9 cellular contexts compared by ENCODE assay signal in genomic region chr1:9892563-9893528, GRCh38. TPM values are rescaled to one million over a fixed set of nuclear protein-coding genes. Genes with fewer than 3 reads are reported as not detected.
DNase-seq lines count a peak whose midpoint lies in the region; ATAC-seq and TF ChIP-seq lines count a peak whose summit lies in the region.
"Had no signal": no experiment of that assay in that cellular context is flagged by ENCODE, and none has a peak within 500 bp of the region (broad histone marks: within the 10 kb centered on the region; RNA-seq: fewer than 3 reads in every experiment).

No MANE protein-coding gene starts in this region.

- H3K14ac ChIP-seq in H9 (ENCODE audit: insufficient read depth, low read length), result no peak overlapping the region

- H3K27ac Mint-ChIP-seq in H9, result peak overlapping the region; percentile 31 to 86 (median 35); a peak in 6 of 7 replicates

- no peak overlapping the region for H3K4me3 Mint-ChIP-seq in H9

- H3K36me3 ChIP-seq in RWPE2 (ENCODE audit: low read depth), result peaks cover 8% of the 10 kb centered on the region; the same call in 1 of the 2 replicates
- H3K36me3 ChIP-seq in psoas muscle (ENCODE audit: insufficient read depth in 1 of 2, low read depth in 1 of 2), result no peaks in the 10 kb centered on the region

- no peak overlapping the region for H2BK12ac ChIP-seq in H9 (ENCODE audit: insufficient read length, low read depth, low read length)

- H3K79me1 ChIP-seq in H9 (ENCODE audit: insufficient read depth, low read depth, low read length, poor library complexity, severe bottlenecking), result no peaks in the 10 kb centered on the region

- no peaks in the 10 kb centered on the region for H3K27me3 Mint-ChIP-seq in H9 (ENCODE audit: low read depth)

- H3K4me3 ChIP-seq in RWPE2 (ENCODE audit: severe bottlenecking) (no peak overlapping the region), fibroblast of mammary gland (ENCODE audit: control insufficient read depth, low read depth, low read length) (no peak overlapping the region), psoas muscle (no peak overlapping the region)

- no peak for DNase-seq in H9
- DNase-seq in RWPE2 (ENCODE audit: low spot score), result no peak
- DNase-seq in fibroblast of mammary gland (ENCODE audit: low read depth), result peak; percentile 90
- no peak for DNase-seq in psoas muscle
- DNase-seq in NCI-H748 treated with DMSO at 0.1 percent for 48 hours (lab: John Stamatoyannopoulos, UW), result no peak
- DNase-seq in activated T-cell treated with anti-CD3 and anti-CD28 coated beads for 4 hours, result no peak

- peaks cover 0 to 3% (median 0%) of the 10 kb centered on the region in 3 experiments; a peak in 2 of 7 replicates for H3K36me3 Mint-ChIP-seq in H9 (ENCODE audit: insufficient read depth in 1 of 3, low read depth in 3 of 3)

- H3K23me2 ChIP-seq in H9 (ENCODE audit: insufficient read length, low read depth, low read length, poor library complexity, severe bottlenecking), result no peaks in the 10 kb centered on the region

- H4K91ac ChIP-seq in H9 (ENCODE audit: insufficient read length, low read depth, low read length), result no peak overlapping the region

- no peak overlapping the region for H3K56ac ChIP-seq in H9 (ENCODE audit: insufficient read length, low read depth, low read length)

- peaks cover 33% of the 10 kb centered on the region in 2 experiments for H3K4me1 Mint-ChIP-seq in H9

- TF ChIP-seq CTCF in H9 (conservative IDR thresholded peaks at IDR 0.05), result no peak
- TF ChIP-seq CTCF in RWPE2 (IDR thresholded peaks at IDR 0.05; ENCODE audit: poor library complexity, severe bottlenecking), result no peak
- no peak for TF ChIP-seq CTCF in fibroblast of mammary gland (conservative IDR thresholded peaks at IDR 0.05; ENCODE audit: control insufficient read depth, insufficient read depth, low read depth, low read length)
- TF ChIP-seq CTCF in psoas muscle (IDR thresholded peaks at IDR 0.05), result no peak

- no peaks in the 10 kb centered on the region for H4K20me1 ChIP-seq in H9 (ENCODE audit: control insufficient read depth, insufficient read depth, insufficient read length)

- no peak overlapping the region for H4K8ac ChIP-seq in H9 (replicated peaks; ENCODE audit: insufficient read length, low read depth, low read length)

- no peak overlapping the region for H2AK5ac ChIP-seq in H9 (ENCODE audit: insufficient read length, low read length)

- H4K5ac ChIP-seq in H9 (ENCODE audit: insufficient read length, low read depth, low read length), result no peak overlapping the region

- ATAC-seq in RWPE2 (ENCODE audit: low read depth), result peak; percentile 57
- ATAC-seq in psoas muscle, result peak in 1 of 4 donors; percentile 14
- no peak for ATAC-seq in GM21390 (IDR thresholded peaks at IDR 0.05; ENCODE audit: unreplicated experiment)
- ATAC-seq in GM18858 (IDR thresholded peaks at IDR 0.05; ENCODE audit: unreplicated experiment), result no peak

- no peak overlapping the region for H3K9ac ChIP-seq in H9 (ENCODE audit: extremely low read depth, insufficient read length, low read length)
- H3K9ac ChIP-seq: KMS-11 had no signal

- no peak overlapping the region for H2AFZ ChIP-seq in H9 (ENCODE audit: low read length)

- H3K23ac ChIP-seq in H9 (ENCODE audit: insufficient read length, low read depth, low read length), result no peak overlapping the region

- intact Hi-C loops in psoas muscle (cut with DNase I), result no loop called here

- H3K27me3 ChIP-seq in H9 (ENCODE audit: insufficient read depth, low read length) (no peaks in the 10 kb centered on the region), RWPE2 (ENCODE audit: insufficient read depth, poor library complexity, severe bottlenecking) (no peaks in the 10 kb centered on the region), psoas muscle (ENCODE audit: insufficient read depth in 3 of 3, low read length in 2 of 3) (no peaks in the 10 kb centered on the region)

- H3K4me1 ChIP-seq in H9 (ENCODE audit: insufficient read depth, low read length), result peaks cover 9% of the 10 kb centered on the region; the same call in 1 of the 2 replicates
- H3K4me1 ChIP-seq in RWPE2 (ENCODE audit: insufficient read depth, poor library complexity, severe bottlenecking), result peaks cover 56% of the 10 kb centered on the region
- H3K4me1 ChIP-seq in psoas muscle, result peaks cover 16% of the 10 kb centered on the region

- H2BK20ac ChIP-seq in H9 (ENCODE audit: low read depth, low read length, poor library complexity, severe bottlenecking), result no peak overlapping the region

- WGBS in H9 (ENCODE audit: extremely low coverage, insufficient read length, low lambda C conversion rate), result no CpG with 5 or more reads among the region's 14 CpGs
- 72 to 76% (median 72%) methylated on average over 14 of the region's 14 CpGs for WGBS in psoas muscle, 3 donors

- H3K27ac ChIP-seq in H9 (ENCODE audit: insufficient read length, low read depth, low read length) (no peak overlapping the region), RWPE2 (ENCODE audit: poor library complexity, severe bottlenecking) (peak overlapping the region; percentile 97), psoas muscle (peak overlapping the region; percentile 68)
- H3K27ac ChIP-seq: KMS-11 had no signal

- H3K79me2 ChIP-seq in H9 (ENCODE audit: insufficient read depth, low read length), result no peaks in the 10 kb centered on the region

- no peaks in the 10 kb centered on the region for H3K9me3 ChIP-seq in H9 (ENCODE audit: control insufficient read depth, low read depth, low read length)
- no peaks in the 10 kb centered on the region for H3K9me3 ChIP-seq in RWPE2 (ENCODE audit: severe bottlenecking)
- H3K9me3 ChIP-seq in psoas muscle, result no peaks in the 10 kb centered on the region

- no peak overlapping the region for H2BK15ac ChIP-seq in H9 (ENCODE audit: low read depth, low read length)

- H2BK120ac ChIP-seq in H9 (ENCODE audit: low read depth, low read length, poor library complexity, severe bottlenecking), result no peak overlapping the region

- no peak overlapping the region for H2BK5ac ChIP-seq in H9 (ENCODE audit: insufficient read length, low read length)

- H3K18ac ChIP-seq in H9 (ENCODE audit: insufficient read length, low read depth, low read length), result no peak overlapping the region

- no peak overlapping the region for H3K4me2 ChIP-seq in H9 (ENCODE audit: insufficient read depth, insufficient read length, low read length)
- H3K4me2 ChIP-seq: KMS-11 had no signal

- H3T11ph ChIP-seq in H9 (ENCODE audit: low read length), result no peak overlapping the region

- H3K4ac ChIP-seq in H9 (ENCODE audit: low read depth, low read length), result no peak overlapping the region

- H3K9me3 Mint-ChIP-seq in H9, result no peaks in the 10 kb centered on the region; a peak in 1 of 5 replicates

RNA-seq across cellular contexts. Expression of gene CTNNBIP1, which starts 17.2 kb away (rescaled TPM):
- total RNA-seq in H9 (2021) (43.0 and 44.4 TPM in 2 replicates), psoas muscle (10 to 100 TPM; 12.7 to 18.5 (median 14.8) TPM)
- polyA plus RNA-seq in psoas muscle, result 10 to 100 TPM in 2 of 3 donors, 1 to 10 TPM in 1; 5.9 to 11.9 (median 10.3) TPM

RNA-seq across cellular contexts. Expression of gene LZIC, which starts 50.3 kb away (rescaled TPM):
- total RNA-seq in H9 (2021) (22.9 and 23.6 TPM in 2 replicates), psoas muscle (10 to 100 TPM; 17.6 to 24.9 (median 21.1) TPM)
- polyA plus RNA-seq in psoas muscle, result 10 to 100 TPM; 17.3 to 37.5 (median 25.0) TPM

RNA-seq across cellular contexts. Expression of gene NMNAT1, which starts 50.4 kb away (rescaled TPM):
- total RNA-seq in H9 (2021), result 2.8 TPM in 2 replicates
- 10 to 100 TPM in 3 of 4 donors, 1 to 10 TPM in 1; 8.0 to 18.2 (median 14.0) TPM for total RNA-seq in psoas muscle
- 10 to 100 TPM in 2 of 3 donors, 1 to 10 TPM in 1; 6.9 to 16.9 (median 10.2) TPM for polyA plus RNA-seq in psoas muscle
